ENCODE assay signal across 8 cellular contexts in genomic region chr1:154418062-154418897, GRCh38. TPM values are rescaled to one million over a fixed set of nuclear protein-coding genes. Genes with fewer than 3 reads are reported as not detected.
DNase-seq lines count a peak whose midpoint lies in the region; ATAC-seq and TF ChIP-seq lines count a peak whose summit lies in the region.

No MANE protein-coding gene starts in this region.

- H3K79me2 ChIP-seq in ACC112 (ENCODE audit: control insufficient read depth, insufficient read depth, low read length, unreplicated experiment): peaks cover 18% of the 10 kb centered on the region

- peak overlapping the region; percentile 99 for H3K27ac ChIP-seq in ACC112 (ENCODE audit: low read depth, low read length)

- H3K4me1 ChIP-seq in ACC112 (ENCODE audit: control insufficient read depth, insufficient read depth, low read length, unreplicated experiment) (peaks cover 49% of the 10 kb centered on the region), mucosa of descending colon (ENCODE audit: low read depth) (peaks cover 41% of the 10 kb centered on the region)

- in situ Hi-C loops in astrocyte of the spinal cord (cut with HindIII; ENCODE audit: low sequenced_read_pairs): no loop called here

- intact Hi-C loops in mucosa of descending colon (cut with DNase I, micrococcal nuclease): no loop called here

- DNase-seq in NCI-H146 treated with DMSO at 0.1 percent for 48 hours (lab: John Stamatoyannopoulos, UW; ENCODE audit: unreplicated experiment) (peak; percentile 73), astrocyte of the spinal cord (ENCODE audit: low read depth, low spot score) (peak; percentile 57), mucosa of descending colon (peak; percentile 78 to 91 (median 89)), NOMO-1 treated with DMSO at 0.1 percent for 48 hours (lab: John Stamatoyannopoulos, UW; ENCODE audit: unreplicated experiment) (no peak), OCI-M1 (lab: John Stamatoyannopoulos, UW) (no peak)

- ATAC-seq in mucosa of descending colon (peak; percentile 91), GM19452 (IDR thresholded peaks at IDR 0.05; ENCODE audit: unreplicated experiment) (no peak), GM18511 (IDR thresholded peaks at IDR 0.05; ENCODE audit: unreplicated experiment) (no peak)

- TF ChIP-seq CTCF in astrocyte of the spinal cord (IDR thresholded peaks at IDR 0.05; ENCODE audit: low read depth, low read length) (no peak), mucosa of descending colon (IDR thresholded peaks at IDR 0.05) (no peak)

- no peaks in the 10 kb centered on the region for H3K27me3 ChIP-seq in ACC112 (ENCODE audit: insufficient read depth, low read length)

- H3K4me3 ChIP-seq in ACC112 (ENCODE audit: low read depth, low read length): no peak overlapping the region
- H3K4me3 ChIP-seq in astrocyte of the spinal cord (ENCODE audit: low read depth, low read length): no peak overlapping the region
- H3K4me3 ChIP-seq in mucosa of descending colon: no peak overlapping the region

- H2AFZ ChIP-seq in ACC112 (ENCODE audit: low read length, unreplicated experiment): no peak overlapping the region

- H3K36me3 ChIP-seq in ACC112 (ENCODE audit: insufficient read depth, low read length): no peaks in the 10 kb centered on the region
- H3K36me3 ChIP-seq in mucosa of descending colon (ENCODE audit: low read depth): no peaks in the 10 kb centered on the region

- no peaks in the 10 kb centered on the region for H3K9me3 ChIP-seq in mucosa of descending colon

RNA-seq across cellular contexts. Expression of gene IL6R, which starts 13.1 kb away (rescaled TPM):
- 10 to 100 TPM; 31.8 to 43.9 (median 42.5) TPM for total RNA-seq in mucosa of descending colon

Comparison
In these comparisons a context has a peak if more than half of its experiments do, and no peak if none do; other contexts are left out.
1. DNase-seq: peak in NCI-H146 treated with DMSO at 0.1 percent for 48 hours (single experiment), astrocyte of the spinal cord (single experiment) and mucosa of descending colon (3 of 3); none in NOMO-1 treated with DMSO at 0.1 percent for 48 hours (single experiment) and OCI-M1 (single experiment).